In genomic region chr1:111025109-111025508, GRCh38 we compare ENCODE assay signal across 2 cellular contexts.
TF ChIP-seq lines count a peak whose summit lies in the region.

No MANE protein-coding gene starts in this region.

TF ChIP-seq in GM23338, 12 proteins besides CTCF, POLR2A, EP300 and RAD21:
- TF ChIP-seq ZNF462 (CRISPR knock-in tag; IDR thresholded peaks at IDR 0.05) (no peak), CREB1 (CRISPR knock-in tag; IDR thresholded peaks at IDR 0.05; ENCODE audit: low read depth) (no peak), EZH2phosphoT487 (IDR thresholded peaks at IDR 0.05; ENCODE audit: unreplicated experiment) (no peak)

TF ChIP-seq in H1, 55 proteins besides CTCF, POLR2A, EP300 and RAD21 (continued from another document):
- TF ChIP-seq BRCA1 (IDR thresholded peaks at IDR 0.05; ENCODE audit: low read depth, low read length) (no peak), KDM1A (IDR thresholded peaks at IDR 0.05; ENCODE audit: borderline replicate concordance, low read length) (no peak), CBX5 (IDR thresholded peaks at IDR 0.05; ENCODE audit: low read depth, low read length) (no peak), PHF8 (conservative IDR thresholded peaks at IDR 0.05; ENCODE audit: low read depth, low read length) (no peak), ZNF274 (IDR thresholded peaks at IDR 0.05; ENCODE audit: borderline replicate concordance, extremely low read depth, low read length) (no peak), NRF1 (IDR thresholded peaks at IDR 0.05; ENCODE audit: low read depth, low read length) (no peak), NANOG (IDR thresholded peaks at IDR 0.05; ENCODE audit: insufficient read depth, low read depth, low read length, poor library complexity, severe bottlenecking) (no peak), SRF (IDR thresholded peaks at IDR 0.05; ENCODE audit: low read depth, low read length) (no peak), GABPA (IDR thresholded peaks at IDR 0.05; ENCODE audit: borderline replicate concordance, insufficient read depth, low read length) (no peak), TCF12 (IDR thresholded peaks at IDR 0.05; ENCODE audit: low read depth, low read length) (no peak), ATF3 (IDR thresholded peaks at IDR 0.05; ENCODE audit: insufficient read depth, low read depth, low read length) (no peak), MAFK (IDR thresholded peaks at IDR 0.05; ENCODE audit: low read depth, low read length) (no peak), CBX8 (IDR thresholded peaks at IDR 0.05; ENCODE audit: borderline replicate concordance, low read depth, low read length) (no peak)
